In genomic region chr14:67675219-67675582, GRCh38 we compare ENCODE assay signal across 8 cellular contexts. TPM values are rescaled to one million over a fixed set of nuclear protein-coding genes. Genes with fewer than 3 reads are reported as not detected.
DNase-seq lines count a peak whose midpoint lies in the region; ATAC-seq and TF ChIP-seq lines count a peak whose summit lies in the region.

No MANE protein-coding gene starts in this region.

- H3K4me3 Mint-ChIP-seq in CD4-positive, alpha-beta T cell, result peak overlapping the region; percentile 91
- peak overlapping the region; percentile 90 to 95 for H3K4me3 Mint-ChIP-seq in effector memory CD8-positive, alpha-beta T cell
- peak overlapping the region; percentile 97 for H3K4me3 Mint-ChIP-seq in neural progenitor cell

- DNase-seq in CD4-positive, alpha-beta T cell, result no peak
- DNase-seq in NT2/D1 (ENCODE audit: low read depth, low spot score), result no peak
- DNase-seq in effector memory CD8-positive, alpha-beta T cell, result no peak
- no peak for DNase-seq in neural progenitor cell (ENCODE audit: low spot score)
- DNase-seq in activated gamma-delta T cell (lab: John Stamatoyannopoulos, UW), result no peak
- DNase-seq in cortex of kidney (lab: John Stamatoyannopoulos, UW), result no peak
- no peak for DNase-seq in cerebellar cortex (ENCODE audit: low spot score)
- no peak for DNase-seq in NCI-H526 (lab: John Stamatoyannopoulos, UW)

- no peak for TF ChIP-seq CTCF in CD4-positive, alpha-beta T cell (IDR thresholded peaks at IDR 0.05)
- no peak for TF ChIP-seq CTCF in neural progenitor cell (IDR thresholded peaks at IDR 0.05)

- H3K4me3 ChIP-seq in NT2/D1 (ENCODE audit: insufficient read length, low read depth) (peak overlapping the region; percentile 84), neural progenitor cell (peak overlapping the region; percentile 76)

- no peaks in the 10 kb centered on the region for H3K9me3 Mint-ChIP-seq in CD4-positive, alpha-beta T cell
- H3K9me3 Mint-ChIP-seq in effector memory CD8-positive, alpha-beta T cell, result no peaks in the 10 kb centered on the region
- H3K9me3 Mint-ChIP-seq in neural progenitor cell, result no peaks in the 10 kb centered on the region

- H4K20me1 ChIP-seq in neural progenitor cell (ENCODE audit: low read depth), result peaks cover 49% of the 10 kb centered on the region

- H3K27me3 Mint-ChIP-seq in CD4-positive, alpha-beta T cell, result no peaks in the 10 kb centered on the region
- no peaks in the 10 kb centered on the region for H3K27me3 Mint-ChIP-seq in effector memory CD8-positive, alpha-beta T cell
- H3K27me3 Mint-ChIP-seq in neural progenitor cell (ENCODE audit: insufficient read depth, low read depth), result no peaks in the 10 kb centered on the region

- H3K36me3 ChIP-seq in NT2/D1 (ENCODE audit: insufficient read depth, insufficient read length, low read length) (peaks cover 24% of the 10 kb centered on the region), neural progenitor cell (peaks cover 4% of the 10 kb centered on the region)

- H3K4me1 Mint-ChIP-seq in CD4-positive, alpha-beta T cell (ENCODE audit: low read depth), result peaks cover 38% of the 10 kb centered on the region
- H3K4me1 Mint-ChIP-seq in effector memory CD8-positive, alpha-beta T cell (ENCODE audit: low read depth in 2 of 2), result peaks cover 17 to 37% of the 10 kb centered on the region in 2 donors
- peaks cover 17% of the 10 kb centered on the region for H3K4me1 Mint-ChIP-seq in neural progenitor cell

- peak overlapping the region; percentile 89 for H3K27ac Mint-ChIP-seq in CD4-positive, alpha-beta T cell
- H3K27ac Mint-ChIP-seq in effector memory CD8-positive, alpha-beta T cell, result peak overlapping the region; percentile 92
- H3K27ac Mint-ChIP-seq in neural progenitor cell, result peak overlapping the region; percentile 99

- no peaks in the 10 kb centered on the region for H3K27me3 ChIP-seq in CD4-positive, alpha-beta T cell (ENCODE audit: control insufficient read depth, insufficient read depth, low read length)
- H3K27me3 ChIP-seq in NT2/D1 (ENCODE audit: insufficient read depth, insufficient read length) (no peaks in the 10 kb centered on the region), neural progenitor cell (no peaks in the 10 kb centered on the region)

- no peak for ATAC-seq in CD4-positive, alpha-beta T cell (ENCODE audit: poor library complexity)
- no peak for ATAC-seq in effector memory CD8-positive, alpha-beta T cell (replicated peaks)

- intact Hi-C loops in CD4-positive, alpha-beta T cell (cut with DNase I, micrococcal nuclease), result loop anchor here (2.0 to 5.0 kb wide), 2 partner anchors 20 to 313 kb away; partner anchors contain the start of genes EIF2S1 (in 1 of the 2) and RDH11 (in 1 of the 2)

- no peaks in the 10 kb centered on the region for H3K9me3 ChIP-seq in CD4-positive, alpha-beta T cell (ENCODE audit: control insufficient read depth, low read length)
- no peaks in the 10 kb centered on the region for H3K9me3 ChIP-seq in NT2/D1 (ENCODE audit: insufficient read depth, low read length)
- H3K9me3 ChIP-seq in neural progenitor cell (ENCODE audit: low read depth), result no peaks in the 10 kb centered on the region

- POLR2A ChIA-PET in CD4-positive, alpha-beta T cell (lab: Charles Lee), result interaction anchor here (1.0 to 4.3 kb wide), 4 partner anchors 14 to 75 kb away, joined by 4 to 42 read pairs (median 6); partner anchors contain the start of genes PIGH and RDH11

- peaks cover 13% of the 10 kb centered on the region for H3K36me3 Mint-ChIP-seq in CD4-positive, alpha-beta T cell (ENCODE audit: low read depth)
- peaks cover 11% of the 10 kb centered on the region for H3K36me3 Mint-ChIP-seq in effector memory CD8-positive, alpha-beta T cell (ENCODE audit: insufficient read depth)
- H3K36me3 Mint-ChIP-seq in neural progenitor cell, result peaks cover 13% of the 10 kb centered on the region

- H3K9ac ChIP-seq in NT2/D1 (ENCODE audit: insufficient read length, low read depth), result peak overlapping the region; percentile 94
- peak overlapping the region; percentile 99 for H3K9ac ChIP-seq in neural progenitor cell

- peak overlapping the region; percentile 88 for H2AFZ ChIP-seq in neural progenitor cell (replicated peaks)

- H3K27ac ChIP-seq in CD4-positive, alpha-beta T cell (ENCODE audit: low read depth, low read length), result peak overlapping the region; percentile 92
- H3K27ac ChIP-seq in neural progenitor cell, result peak overlapping the region; percentile 100

- H3K4me2 ChIP-seq in neural progenitor cell, result peak overlapping the region; percentile 90

- H3K4me1 ChIP-seq in NT2/D1 (ENCODE audit: insufficient read depth, insufficient read length) (peaks cover 2% of the 10 kb centered on the region), neural progenitor cell (peaks cover 7% of the 10 kb centered on the region)

- peaks cover 38% of the 10 kb centered on the region for H3F3A ChIP-seq in neural progenitor cell (ENCODE audit: low read depth)

- CTCF ChIA-PET in CD4-positive, alpha-beta T cell (lab: Charles Lee), result interaction anchor here (1.4 to 3.7 kb wide), 4 partner anchors 20 to 75 kb away, joined by 5 to 21 read pairs (median 15); partner anchors contain the start of genes PIGH and RDH11

- peaks cover 46% of the 10 kb centered on the region for H3K79me2 ChIP-seq in neural progenitor cell (ENCODE audit: low read depth)

RNA-seq across cellular contexts. Expression of gene VTI1B, which starts 0.8 kb away (rescaled TPM):
- 10 to 100 TPM; 24.4 to 27.0 TPM for total RNA-seq in CD4-positive, alpha-beta T cell
- 64.9 and 69.8 TPM in 2 replicates for total RNA-seq in neural progenitor cell (ENCODE audit: low replicate concordance)

RNA-seq across cellular contexts. Expression of gene RDH11, which starts 20.4 kb away (rescaled TPM):
- 10 to 100 TPM; 13.6 to 14.2 TPM for total RNA-seq in CD4-positive, alpha-beta T cell
- total RNA-seq in neural progenitor cell (ENCODE audit: low replicate concordance), result 80.6 and 90.6 TPM in 2 replicates

RNA-seq across cellular contexts. Expression of gene RDH12, which starts 26.5 kb away (rescaled TPM):
- total RNA-seq in CD4-positive, alpha-beta T cell, result not detected
- total RNA-seq in neural progenitor cell (ENCODE audit: low replicate concordance), result 1.3 and 1.5 TPM in 2 replicates

RNA-seq across cellular contexts. Expression of gene ARG2, which starts 55.5 kb away (rescaled TPM):
- 1 to 10 TPM; 3.7 to 3.9 TPM for total RNA-seq in CD4-positive, alpha-beta T cell
- 91.8 and 92.4 TPM in 2 replicates for total RNA-seq in neural progenitor cell (ENCODE audit: low replicate concordance)
